Comparison of ENCODE assay signal across 12 cellular contexts in genomic region chr3:177282028-177282655, GRCh38.
DNase-seq lines count a peak whose midpoint lies in the region; ATAC-seq and TF ChIP-seq lines count a peak whose summit lies in the region.
"Had no signal": no experiment of that assay in that cellular context is flagged by ENCODE, and none has a peak within 500 bp of the region (broad histone marks: within the 10 kb centered on the region; RNA-seq: fewer than 3 reads in every experiment).

No MANE protein-coding gene starts in this region.

- no peak for DNase-seq in GM23338 (ENCODE audit: low spot score)
- DNase-seq in NCI-H146 (lab: John Stamatoyannopoulos, UW) = peak; percentile 94
- DNase-seq in OCI-LY7 (ENCODE audit: low spot score) = peak; percentile 78
- no peak for DNase-seq in psoas muscle
- DNase-seq in activated gamma-delta T cell (lab: John Stamatoyannopoulos, UW) = no peak
- no peak for DNase-seq in SKM-1 treated with dmso at 0.1 percent for 144 hours (lab: John Stamatoyannopoulos, UW; ENCODE audit: unreplicated experiment)
- DNase-seq: activated CD4-positive, CD25-positive, alpha-beta regulatory T cell treated with anti-CD3 and anti-CD28 coated beads, Interleukin-2, amount 50 U/mL, for 72 hours; activated gamma-delta T cell treated with Interleukin-2 at 50 U/mL for 16 hours; KG1; nucleus accumbens; stimulated activated CD4-positive, alpha-beta T cell treated with anti-CD3 and anti-CD28 coated beads, Interleukin-4, amount 100 ng/mL, for 24 hours had no signal

- H3K4me1 ChIP-seq in GM23338 (ENCODE audit: insufficient read depth) (peaks cover 48% of the 10 kb centered on the region), OCI-LY7 (ENCODE audit: insufficient read depth, low read length, poor library complexity, severe bottlenecking) (peaks cover 29% of the 10 kb centered on the region), neutrophil (ENCODE audit: control insufficient read depth in 1 of 2, insufficient read depth in 1 of 2, low read depth in 1 of 2, low read length in 1 of 2) (peaks cover 29 to 31% of the 10 kb centered on the region in 2 experiments), psoas muscle (no peaks in the 10 kb centered on the region)

- no TSS peak for BruUV-seq in OCI-LY7 (replicated peaks; lab: Mats Ljungman, UMichigan)

- H3K79me2 ChIP-seq in GM23338 (replicated peaks; ENCODE audit: insufficient read depth) (no peaks in the 10 kb centered on the region), OCI-LY7 (ENCODE audit: insufficient read depth, low read depth, low read length) (no peaks in the 10 kb centered on the region)

- no peak for TF ChIP-seq CTCF in GM23338 (conservative IDR thresholded peaks at IDR 0.05; ENCODE audit: low read depth in 2 of 2)
- TF ChIP-seq CTCF in OCI-LY7 (conservative IDR thresholded peaks at IDR 0.05; ENCODE audit: low read length) = no peak
- no peak for TF ChIP-seq CTCF in neutrophil (IDR thresholded peaks at IDR 0.05)
- TF ChIP-seq CTCF in psoas muscle (IDR thresholded peaks at IDR 0.05) = no peak

- CTCF ChIA-PET in OCI-LY7 (lab: Charles Lee; ENCODE audit: unreplicated experiment) = interaction anchor here (0.6 kb wide), 1 partner anchor 228 kb away, joined by 4 read pairs; no protein-coding TSS in a partner anchor

- WGBS in psoas muscle, 3 donors = 94 to 97% (median 96%) methylated on average over 1 of the region's 1 CpG

- peak overlapping the region; percentile 45 for H3K4me2 ChIP-seq in GM23338
- peak overlapping the region; percentile 61 for H3K4me2 ChIP-seq in OCI-LY7 (ENCODE audit: low read length)

- H3K4me3 Mint-ChIP-seq in GM23338 = no peak overlapping the region; the same call in 2 of the 3 replicates

- peaks cover 5% of the 10 kb centered on the region; the same call in 2 of the 3 replicates for H3K9me3 Mint-ChIP-seq in GM23338

- H4K20me1 ChIP-seq in GM23338 (replicated peaks; ENCODE audit: insufficient read depth) (no peaks in the 10 kb centered on the region), OCI-LY7 (ENCODE audit: insufficient read depth, low read length) (no peaks in the 10 kb centered on the region)

- H2AFZ ChIP-seq in GM23338 (no peak overlapping the region), OCI-LY7 (ENCODE audit: low read length) (peak overlapping the region; percentile 96)

- POLR2A ChIA-PET in OCI-LY7 (lab: Charles Lee) = interaction anchor here (0.8 to 1.3 kb wide), 6 partner anchors 10 to 224 kb away, joined by 3 to 5 read pairs (median 3); no protein-coding TSS in a partner anchor

- H3K27ac Mint-ChIP-seq in GM23338 = no peak overlapping the region

- H3K4me1 Mint-ChIP-seq in GM23338 = peaks cover 54% of the 10 kb centered on the region

- H3K9me2 ChIP-seq in GM23338 (ENCODE audit: insufficient read depth) (no peaks in the 10 kb centered on the region; the same call in 1 of the 2 replicates), OCI-LY7 (ENCODE audit: insufficient read depth, low read length) (no peaks in the 10 kb centered on the region)

- intact Hi-C loops in OCI-LY7 (cut with micrococcal nuclease; ENCODE audit: unreplicated experiment) = no loop called here
- intact Hi-C loops in psoas muscle (cut with DNase I) = no loop called here

- H3K27me3 ChIP-seq in GM23338 (ENCODE audit: insufficient read depth) = no peaks in the 10 kb centered on the region
- no peaks in the 10 kb centered on the region for H3K27me3 ChIP-seq in neutrophil
- no peaks in the 10 kb centered on the region for H3K27me3 ChIP-seq in psoas muscle (ENCODE audit: insufficient read depth in 3 of 3, low read length in 2 of 3)

- H3K9me3 ChIP-seq in OCI-LY7 (ENCODE audit: low read length) = no peaks in the 10 kb centered on the region; the same call in 1 of the 2 replicates
- no peaks in the 10 kb centered on the region for H3K9me3 ChIP-seq in neutrophil
- no peaks in the 10 kb centered on the region for H3K9me3 ChIP-seq in psoas muscle

- H3K4me3 ChIP-seq in GM23338 = no peak overlapping the region
- peak overlapping the region; percentile 23 for H3K4me3 ChIP-seq in OCI-LY7 (ENCODE audit: low read depth, low read length, poor library complexity, severe bottlenecking)
- H3K4me3 ChIP-seq in neutrophil (ENCODE audit: low read depth in 1 of 2, low read length in 1 of 2) = no peak overlapping the region
- H3K4me3 ChIP-seq in psoas muscle = no peak overlapping the region

- H3F3A ChIP-seq in GM23338 (replicated peaks; ENCODE audit: low read depth) = no peaks in the 10 kb centered on the region

- ATAC-seq in GM23338 (no peak), psoas muscle (no peak)

- H3K27ac ChIP-seq in GM23338 (ENCODE audit: low read depth) (no peak overlapping the region; the same call in 1 of the 2 replicates), OCI-LY7 (ENCODE audit: low read depth, low read length, poor library complexity, severe bottlenecking) (peak overlapping the region; percentile 67), neutrophil (peak overlapping the region; percentile 73), psoas muscle (no peak overlapping the region)

- H3K36me3 Mint-ChIP-seq in GM23338 (ENCODE audit: low read depth) = no peaks in the 10 kb centered on the region; the same call in 2 of the 3 replicates

- H3K36me3 ChIP-seq in GM23338 (ENCODE audit: insufficient read depth) (no peaks in the 10 kb centered on the region; the same call in 1 of the 2 replicates), OCI-LY7 (ENCODE audit: insufficient read depth, low read length) (no peaks in the 10 kb centered on the region), neutrophil (no peaks in the 10 kb centered on the region), psoas muscle (ENCODE audit: insufficient read depth in 1 of 2, low read depth in 1 of 2) (no peaks in the 10 kb centered on the region)

- H3K27me3 Mint-ChIP-seq in GM23338 (ENCODE audit: insufficient read depth, low read depth, poor library complexity) = peaks cover 14% of the 10 kb centered on the region

TF ChIP-seq in GM23338, 12 proteins besides CTCF, POLR2A, EP300 and RAD21 (continues in another document):
- TF ChIP-seq REST (IDR thresholded peaks at IDR 0.05; ENCODE audit: unreplicated experiment) (no peak), ETS1 (IDR thresholded peaks at IDR 0.05) (no peak)

Comparison
In these comparisons a context has a peak if more than half of its experiments do, and no peak if none do; other contexts are left out.
1. DNase-seq: peak in NCI-H146 (single experiment) and OCI-LY7 (single experiment); none in GM23338 (single experiment), psoas muscle (0 of 2), activated gamma-delta T cell (single experiment) and SKM-1 treated with dmso at 0.1 percent for 144 hours (single experiment).
2. H3K27ac ChIP-seq: peak in OCI-LY7 (single experiment) and neutrophil (single experiment); none in GM23338 (single experiment) and psoas muscle (single experiment).